ENCODE assay signal across 25 cellular contexts in genomic region chr2:8103085-8103708, GRCh38.
DNase-seq lines count a peak whose midpoint lies in the region; ATAC-seq and TF ChIP-seq lines count a peak whose summit lies in the region.
"Had no signal": no experiment of that assay in that cellular context is flagged by ENCODE, and none has a peak within 500 bp of the region (broad histone marks: within the 10 kb centered on the region; RNA-seq: fewer than 3 reads in every experiment).

No MANE protein-coding gene starts in this region.

- no peak overlapping the region for H3K4me3 Mint-ChIP-seq in progenitor cell of endocrine pancreas (ENCODE audit: low read depth)
- H3K4me3 Mint-ChIP-seq: activated CD4-positive, alpha-beta T cell treated with anti-CD3 and anti-CD28 coated beads for 36 hours; activated CD8-positive, alpha-beta memory T cell treated with anti-CD3 and anti-CD28 coated beads, Interleukin-2, amount 10 ng/mL, durations not matched to agents 7 days and 5 days; CD8-positive, alpha-beta memory T cell; H9; neural progenitor cell had no signal

- H3K4me2 ChIP-seq in GM23248 (ENCODE audit: unreplicated experiment): peak overlapping the region; percentile 3
- H3K4me2 ChIP-seq: KMS-11, neural progenitor cell had no signal

- H3K4me1 ChIP-seq in GM23248 (ENCODE audit: insufficient read depth) (peaks cover 9% of the 10 kb centered on the region), RWPE2 (ENCODE audit: insufficient read depth, poor library complexity, severe bottlenecking) (peaks cover 7% of the 10 kb centered on the region)
- H3K4me1 ChIP-seq: heart left ventricle, neural progenitor cell had no signal

- WGBS in GM23248 (ENCODE audit: low coverage in 1 of 2, low lambda C conversion rate in 2 of 2, missing lambda C conversion rate in 2 of 2), 2 experiments: 6 to 12% methylated on average over 6 of the region's 6 CpGs

- no peaks in the 10 kb centered on the region for H3K9me3 Mint-ChIP-seq in progenitor cell of endocrine pancreas (ENCODE audit: low read depth)
- H3K9me3 Mint-ChIP-seq: CD8-positive, alpha-beta memory T cell; H9; neural progenitor cell had no signal

- DNase-seq in GM23248: peak; percentile 75
- no peak for DNase-seq in RWPE2 (ENCODE audit: low spot score)
- DNase-seq in kidney tubule cell (ENCODE audit: low spot score): peak; percentile 75
- no peak for DNase-seq in A172 (ENCODE audit: low spot score)
- no peak for DNase-seq in activated CD8-positive, alpha-beta memory T cell treated with anti-CD3 and anti-CD28 coated beads, Interleukin-2, amount 50 U/mL, for 4 hours
- DNase-seq in NCI-H187 (lab: John Stamatoyannopoulos, UW): no peak
- no peak for DNase-seq in progenitor cell of endocrine pancreas (ENCODE audit: low spot score, unreplicated experiment)
- DNase-seq: activated CD4-positive, alpha-beta T cell treated with anti-CD3 and anti-CD28 coated beads for 36 hours; activated CD8-positive, alpha-beta memory T cell treated with anti-CD3 and anti-CD28 coated beads, Interleukin-2, amount 10 ng/mL, durations not matched to agents 7 days and 5 days; adrenal gland; CD8-positive, alpha-beta memory T cell; H9; heart left ventricle; midbrain; NCI-H1092; NCI-H774; stimulated activated CD4-positive, alpha-beta T cell treated with anti-CD3 and anti-CD28 coated beads, Interleukin-15, amount 100 ng/mL, for 24 hours; stimulated activated naive CD4-positive, alpha-beta T cell; T-helper 9 cell; thyroid gland had no signal

- no peaks in the 10 kb centered on the region for H3K36me3 Mint-ChIP-seq in progenitor cell of endocrine pancreas (ENCODE audit: insufficient read depth)
- H3K36me3 Mint-ChIP-seq: activated CD8-positive, alpha-beta memory T cell treated with anti-CD3 and anti-CD28 coated beads, Interleukin-2, amount 10 ng/mL, durations not matched to agents 7 days and 5 days; neural progenitor cell had no signal

- H3K79me2 ChIP-seq in GM23248 (ENCODE audit: insufficient read depth): no peaks in the 10 kb centered on the region

- peaks cover 33% of the 10 kb centered on the region for H3K4me1 Mint-ChIP-seq in progenitor cell of endocrine pancreas (ENCODE audit: low read depth)
- H3K4me1 Mint-ChIP-seq: activated CD4-positive, alpha-beta T cell treated with anti-CD3 and anti-CD28 coated beads for 36 hours had no signal

- peaks cover 7% of the 10 kb centered on the region; the same call in 1 of the 2 replicates for H3F3A ChIP-seq in GM23248 (ENCODE audit: insufficient read depth)

- no peak overlapping the region for H3K4me3 ChIP-seq in GM23248
- no peak overlapping the region for H3K4me3 ChIP-seq in RWPE2 (ENCODE audit: severe bottlenecking)
- H3K4me3 ChIP-seq: adrenal gland, cardiac muscle cell, heart left ventricle, neural progenitor cell, thyroid gland had no signal

- no peak for TF ChIP-seq CTCF in 22Rv1 (IDR thresholded peaks at IDR 0.05)
- no peak for TF ChIP-seq CTCF in RWPE2 (IDR thresholded peaks at IDR 0.05; ENCODE audit: poor library complexity, severe bottlenecking)
- no peak for TF ChIP-seq CTCF in progenitor cell of endocrine pancreas (IDR thresholded peaks at IDR 0.05; ENCODE audit: unreplicated experiment)

- H2AFZ ChIP-seq in GM23248: no peak overlapping the region
- H2AFZ ChIP-seq: neural progenitor cell had no signal

- H3K27ac ChIP-seq in 22Rv1 (peak overlapping the region; percentile 35), GM23248 (no peak overlapping the region), RWPE2 (ENCODE audit: poor library complexity, severe bottlenecking) (no peak overlapping the region)
- H3K27ac ChIP-seq: adrenal gland, cardiac muscle cell, heart left ventricle, KMS-11, neural progenitor cell, thyroid gland had no signal

- peaks cover 32% of the 10 kb centered on the region for H3K27me3 Mint-ChIP-seq in progenitor cell of endocrine pancreas
- H3K27me3 Mint-ChIP-seq: activated CD4-positive, alpha-beta T cell treated with anti-CD3 and anti-CD28 coated beads for 36 hours had no signal

- no peaks in the 10 kb centered on the region for H3K27me3 ChIP-seq in GM23248 (replicated peaks; ENCODE audit: insufficient read depth)
- H3K27me3 ChIP-seq in RWPE2 (ENCODE audit: insufficient read depth, poor library complexity, severe bottlenecking): no peaks in the 10 kb centered on the region
- H3K27me3 ChIP-seq: adrenal gland, cardiac muscle cell, heart left ventricle, neural progenitor cell, thyroid gland had no signal

- ATAC-seq in RWPE2 (ENCODE audit: low read depth): peak; percentile 69; the same call in 2 of the 3 replicates
- ATAC-seq: activated CD4-positive, alpha-beta T cell treated with anti-CD3 and anti-CD28 coated beads for 36 hours; activated CD8-positive, alpha-beta memory T cell treated with anti-CD3 and anti-CD28 coated beads, Interleukin-2, amount 10 ng/mL, durations not matched to agents 7 days and 5 days; heart left ventricle; Panc1 had no signal

- H3K36me3 ChIP-seq in GM23248 (ENCODE audit: low read depth) (no peaks in the 10 kb centered on the region), RWPE2 (ENCODE audit: low read depth) (no peaks in the 10 kb centered on the region)
- H3K36me3 ChIP-seq: adrenal gland, cardiac muscle cell, heart left ventricle, neural progenitor cell, thyroid gland had no signal

- H3K27ac Mint-ChIP-seq in progenitor cell of endocrine pancreas: no peak overlapping the region
- H3K27ac Mint-ChIP-seq: activated CD4-positive, alpha-beta T cell treated with anti-CD3 and anti-CD28 coated beads for 36 hours; activated CD8-positive, alpha-beta memory T cell treated with anti-CD3 and anti-CD28 coated beads, Interleukin-2, amount 10 ng/mL, durations not matched to agents 7 days and 5 days; CD8-positive, alpha-beta memory T cell; H9; neural progenitor cell had no signal

- no peaks in the 10 kb centered on the region for H4K20me1 ChIP-seq in GM23248 (ENCODE audit: insufficient read depth)

- H3K9me3 ChIP-seq in GM23248 (ENCODE audit: low read depth): no peaks in the 10 kb centered on the region
- H3K9me3 ChIP-seq in RWPE2 (ENCODE audit: severe bottlenecking): no peaks in the 10 kb centered on the region
- H3K9me3 ChIP-seq: adrenal gland, heart left ventricle, thyroid gland had no signal

- no peak overlapping the region for H3K9ac ChIP-seq in GM23248
- H3K9ac ChIP-seq: KMS-11, neural progenitor cell had no signal

- no peaks in the 10 kb centered on the region for H3K9me2 ChIP-seq in GM23248 (ENCODE audit: insufficient read depth)

- in situ Hi-C loops in GM23248 (cut with MboI): no loop called here

Comparison
In these comparisons a context has a peak if more than half of its experiments do, and no peak if none do; other contexts are left out.
1. DNase-seq: peak in GM23248 (single experiment) and kidney tubule cell (single experiment); none in RWPE2 (single experiment), A172 (single experiment), activated CD8-positive, alpha-beta memory T cell treated with anti-CD3 and anti-CD28 coated beads, Interleukin-2, amount 50 U/mL, for 4 hours (single experiment), NCI-H187 (0 of 2) and progenitor cell of endocrine pancreas (single experiment).